32 cellular contexts compared by ENCODE assay signal in genomic region chr19:1705367-1705766, GRCh38. TPM values are rescaled to one million over a fixed set of nuclear protein-coding genes. Genes with fewer than 3 reads are reported as not detected.
A peak's percentile ranks its signal among the peaks of the same experiment; 100 is the strongest.
DNase-seq lines count a peak whose midpoint lies in the region; ATAC-seq, FAIRE-seq and TF ChIP-seq lines count a peak whose summit lies in the region.
"Had no signal": no experiment of that assay in that cellular context is flagged by ENCODE, and none has a peak within 500 bp of the region (broad histone marks: within the 10 kb centered on the region; RNA-seq: fewer than 3 reads in every experiment).

No MANE protein-coding gene starts in this region.

- CTCF ChIA-PET in HCT116 (lab: Charles Lee) = no interaction called here
- CTCF ChIA-PET in HEK293 (lab: Yijun Ruan, JAX) = no interaction called here
- CTCF ChIA-PET in K562 (lab: Yijun Ruan, JAX; ENCODE audit: low intra/inter-chr PET ratio) = interaction anchor here (0.7 kb wide), 1 partner anchor 15 kb away, joined by 3 read pairs; no protein-coding TSS in a partner anchor

- in situ Hi-C loops in K562 (cut with MboI) = no loop called here

- no peak overlapping the region for H3K27ac ChIP-seq in HCT116 (ENCODE audit: low read depth, low read length)
- no peak overlapping the region for H3K27ac ChIP-seq in HEK293 (ENCODE audit: extremely low read depth, low read depth, low read length)
- no peak overlapping the region for H3K27ac ChIP-seq in K562 (ENCODE audit: extremely low read depth, low read depth, low read length)
- H3K27ac ChIP-seq in tibial nerve = no peak overlapping the region
- H3K27ac ChIP-seq: BLaER1 had no signal

- peaks cover 4% of the 10 kb centered on the region for H3K9me3 Mint-ChIP-seq in osteocyte (ENCODE audit: unreplicated experiment)

- H3K4me3 ChIP-seq in HCT116 (replicated peaks in 1 of 2; ENCODE audit: low read depth in 1 of 2, low read length in 2 of 2) = no peak overlapping the region
- no peak overlapping the region for H3K4me3 ChIP-seq in HEK293 (ENCODE audit: low read depth, low read length)
- no peak overlapping the region for H3K4me3 ChIP-seq in K562
- no peak overlapping the region for H3K4me3 ChIP-seq in tibial nerve
- H3K4me3 ChIP-seq: BLaER1, GM12878 had no signal

- WGBS in K562 (ENCODE audit: insufficient coverage, low coverage, missing lambda C conversion rate) = 0% methylated on average over 1 of the region's 2 CpGs
- 81 to 89% methylated on average over 2 of the region's 2 CpGs for WGBS in tibial nerve, 2 donors

- no peak for TF ChIP-seq EP300 in K562 (IDR thresholded peaks at IDR 0.05; ENCODE audit: low read length)
- no peak for TF ChIP-seq EP300 in tibial nerve (IDR thresholded peaks at IDR 0.05)

- H3K27ac Mint-ChIP-seq in osteocyte (ENCODE audit: unreplicated experiment) = no peak overlapping the region
- H3K27ac Mint-ChIP-seq: CD14-positive monocyte; CD4-positive, alpha-beta memory T cell; CD4-positive, CD25-positive, alpha-beta regulatory T cell had no signal

- H4K20me1 ChIP-seq in HCT116 (ENCODE audit: insufficient read depth) (no peaks in the 10 kb centered on the region), K562 (replicated peaks; ENCODE audit: control insufficient read depth, insufficient read depth, low read length) (no peaks in the 10 kb centered on the region)
- H4K20me1 ChIP-seq: BLaER1 had no signal

- DNase-seq in HCT116 (ENCODE audit: low read depth, low spot score) (no peak), K562 (ENCODE audit: extremely low read depth in 1 of 4, low spot score in 3 of 4) (no peak), urothelium cell line (ENCODE audit: low spot score) (no peak), tibial nerve (ENCODE audit: low spot score in 2 of 2) (no peak), GM19240 (ENCODE audit: insufficient read length, low spot score) (no peak), osteocyte (ENCODE audit: extremely low spot score, unreplicated experiment) (no peak)
- DNase-seq: 8988T; ACHN; BE2C; C1 segment of cervical spinal cord; CD4-positive, alpha-beta memory T cell; CD4-positive, CD25-positive, alpha-beta regulatory T cell; CD8-positive, alpha-beta memory T cell; COR-L47; DMS 273 treated with DMSO at 0.1 percent for 48 hours; DMS153; DMS53; DMS79; DND-41; EL; GDM1 had no signal

- TF ChIP-seq CTCF in HCT116 (IDR thresholded peaks at IDR 0.05 in 2 of 3, conservative IDR thresholded peaks at IDR 0.05 in 1 of 3; ENCODE audit: borderline replicate concordance in 1 of 3, insufficient read depth in 1 of 3, low read depth in 2 of 3, low read length in 2 of 3) (no peak), HEK293 (tag by site-specific recombination; IDR thresholded peaks at IDR 0.05) (no peak), K562 (IDR thresholded peaks at IDR 0.05 in 2 of 3, conservative IDR thresholded peaks at IDR 0.05 in 1 of 3; ENCODE audit: insufficient read depth in 2 of 3, low read depth in 1 of 3, low read length in 3 of 3) (no peak), tibial nerve (IDR thresholded peaks at IDR 0.05) (no peak), osteocyte (IDR thresholded peaks at IDR 0.05) (no peak)

- H2AFZ ChIP-seq in HCT116 (ENCODE audit: low read depth, low read length, poor library complexity, severe bottlenecking) (no peak overlapping the region), K562 (ENCODE audit: low read depth, low read length) (no peak overlapping the region)

- TF ChIP-seq POLR2A in HCT116 (IDR thresholded peaks at IDR 0.05; ENCODE audit: borderline replicate concordance, extremely low read depth, insufficient read depth, insufficient read length) (no peak), K562 (conservative IDR thresholded peaks at IDR 0.05) (no peak), tibial nerve (IDR thresholded peaks at IDR 0.05) (no peak)

- ATAC-seq in HCT116 = no peak
- ATAC-seq in K562 = no peak
- ATAC-seq: GM12878 had no signal

- H3K4me1 Mint-ChIP-seq in osteocyte (ENCODE audit: unreplicated experiment) = no peaks in the 10 kb centered on the region
- H3K4me1 Mint-ChIP-seq: CD14-positive monocyte had no signal

- H3K4me3 Mint-ChIP-seq in osteocyte (ENCODE audit: unreplicated experiment) = no peak overlapping the region
- H3K4me3 Mint-ChIP-seq: CD14-positive monocyte; CD4-positive, alpha-beta memory T cell; CD4-positive, CD25-positive, alpha-beta regulatory T cell; CD8-positive, alpha-beta memory T cell had no signal

- RAD21 ChIA-PET in HCT116 (lab: Charles Lee; ENCODE audit: low non-redundant PET in 1 of 2, low total read pairs in 2 of 2, uncharacterized antibody in 2 of 2, unreplicated experiment in 2 of 2) = no interaction called here

- no peaks in the 10 kb centered on the region for H3K27me3 ChIP-seq in HCT116 (ENCODE audit: insufficient read depth, low read length)
- peaks cover 24 to 39% of the 10 kb centered on the region in 2 experiments for H3K27me3 ChIP-seq in K562 (ENCODE audit: control insufficient read depth in 2 of 2, insufficient read depth in 2 of 2, low read length in 2 of 2)
- peaks cover 3 to 42% of the 10 kb centered on the region in 2 donors for H3K27me3 ChIP-seq in tibial nerve
- H3K27me3 ChIP-seq: BLaER1 had no signal

- peaks cover 30% of the 10 kb centered on the region for H3K27me3 Mint-ChIP-seq in osteocyte (ENCODE audit: unreplicated experiment)

- TSS peak; percentile 36 for BruUV-seq in HCT116 (replicated peaks; lab: Mats Ljungman, UMichigan)
- BruUV-seq in K562 (replicated peaks; lab: Mats Ljungman, UMichigan) = no TSS peak

- H3K9me3 ChIP-seq in HCT116 (ENCODE audit: control insufficient read depth in 1 of 2, insufficient read depth in 1 of 2, low read depth in 1 of 2, low read length in 2 of 2) (no peaks in the 10 kb centered on the region), HEK293 (ENCODE audit: control insufficient read depth, insufficient read depth, low read depth, low read length) (no peaks in the 10 kb centered on the region), K562 (replicated peaks; ENCODE audit: control insufficient read depth, insufficient read depth, low read depth, low read length) (peaks cover 3% of the 10 kb centered on the region; the same call in 1 of the 2 replicates), tibial nerve (peaks cover 0 to 15% (median 0%) of the 10 kb centered on the region in 4 donors)
- H3K9me3 ChIP-seq: BE2C had no signal

- H3K9me1 ChIP-seq in K562 (ENCODE audit: control insufficient read depth, insufficient read depth, low read length) = no peaks in the 10 kb centered on the region

- H3K4me2 ChIP-seq in HCT116 (ENCODE audit: low read length) (no peak overlapping the region), K562 (ENCODE audit: insufficient read depth, low read length) (no peak overlapping the region)
- H3K4me2 ChIP-seq: BLaER1 had no signal

- no peaks in the 10 kb centered on the region for H3K36me3 ChIP-seq in HCT116 (ENCODE audit: control insufficient read depth in 1 of 2, insufficient read depth in 2 of 2, low read length in 2 of 2)
- no peaks in the 10 kb centered on the region for H3K36me3 ChIP-seq in HEK293 (ENCODE audit: control insufficient read depth in 2 of 2, insufficient read depth in 1 of 2, low read length in 2 of 2)
- H3K36me3 ChIP-seq in K562 (ENCODE audit: control insufficient read depth, insufficient read depth, low read length) = no peaks in the 10 kb centered on the region
- no peaks in the 10 kb centered on the region for H3K36me3 ChIP-seq in tibial nerve
- H3K36me3 ChIP-seq: BE2C, BLaER1 had no signal

- FAIRE-seq in K562 (lab: Jason Lieb, UNC) = no peak
- FAIRE-seq in urothelium cell line (lab: Jason Lieb, UNC) = peak; percentile 20
- FAIRE-seq: A204.1, GM12878, GM12892, GM18507 had no signal

- intact Hi-C loops in HCT116 (cut with micrococcal nuclease) (no loop called here), K562 (cut with micrococcal nuclease) (no loop called here)

- POLR2A ChIA-PET in HCT116 (lab: Charles Lee) (no interaction called here), HEK293 (lab: Yijun Ruan, JAX) (no interaction called here), K562 (lab: Yijun Ruan, JAX) (no interaction called here)

- TF ChIP-seq RAD21 in HCT116 (IDR thresholded peaks at IDR 0.05; ENCODE audit: low read depth) = no peak
- TF ChIP-seq RAD21 in K562 (CRISPR knock-in tag; conservative IDR thresholded peaks at IDR 0.05 in 1 of 2, IDR thresholded peaks at IDR 0.05 in 1 of 2) = no peak

- H3K4me1 ChIP-seq in HCT116 (ENCODE audit: control insufficient read depth in 1 of 2, insufficient read depth in 2 of 2, low read length in 2 of 2) = no peaks in the 10 kb centered on the region
- no peaks in the 10 kb centered on the region for H3K4me1 ChIP-seq in HEK293 (ENCODE audit: control insufficient read depth, insufficient read depth, low read length)
- H3K4me1 ChIP-seq in K562 (replicated peaks in 1 of 2; ENCODE audit: control insufficient read depth in 2 of 2, insufficient read depth in 2 of 2, low read length in 2 of 2) = peaks cover 0 to 13% of the 10 kb centered on the region in 2 experiments; a peak in 1 of 5 replicates
- no peaks in the 10 kb centered on the region for H3K4me1 ChIP-seq in tibial nerve
- H3K4me1 ChIP-seq: BE2C had no signal

- H3K9ac ChIP-seq in HCT116 (ENCODE audit: low read length) = no peak overlapping the region
- H3K9ac ChIP-seq in K562 (ENCODE audit: insufficient read depth in 1 of 2, low read depth in 2 of 2, low read length in 2 of 2) = no peak overlapping the region
- H3K9ac ChIP-seq: BLaER1 had no signal

- H3K79me2 ChIP-seq in HCT116 (ENCODE audit: insufficient read depth, low read length) (no peaks in the 10 kb centered on the region), K562 (ENCODE audit: control insufficient read depth, insufficient read depth, low read length) (no peaks in the 10 kb centered on the region)

- H3K36me3 Mint-ChIP-seq in osteocyte (ENCODE audit: unreplicated experiment) = no peaks in the 10 kb centered on the region
- H3K36me3 Mint-ChIP-seq: CD14-positive monocyte; CD4-positive, alpha-beta memory T cell had no signal

- H3K9me2 ChIP-seq in HCT116 (ENCODE audit: insufficient read depth) = no peaks in the 10 kb centered on the region

RNA-seq across cellular contexts. Expression of gene ONECUT3, which starts 47.9 kb away (rescaled TPM):
- total RNA-seq in HCT116 (2021; ENCODE audit: unreplicated experiment) = 22.1 TPM
- polyA plus RNA-seq in HCT116 (2012) = 9.0 and 9.6 TPM in 2 replicates
- 0.12 TPM in 1 of 2 replicates, not detected in the other for total RNA-seq in K562 (2011; cell fraction: chromatin; rRNA removed; ENCODE audit: low replicate concordance)
- not detected in 2 replicates for total RNA-seq in K562 (2011; cell fraction: nucleolus; rRNA removed)
- total RNA-seq in K562 (2011; cell fraction: nucleoplasm; rRNA removed) = 0.08 TPM in 1 of 2 replicates, not detected in the other
- total RNA-seq in K562 (2014; rRNA removed) = not detected in 2 replicates
- total RNA-seq in K562 (2014; rRNA removed; fragmentation: Illumina TruSeq; extraction: Trizol) = not detected in 2 replicates
- total RNA-seq in K562 (2015; rRNA removed; fragmentation: Illumina TruSeq; extraction: Trizol) = not detected in 2 replicates
- total RNA-seq in K562 (2021) = not detected in 2 replicates
- 0.01 TPM in 1 of 2 replicates, not detected in the other for polyA plus RNA-seq in K562 (2011; rRNA removed)
- polyA plus RNA-seq in K562 (2011; cell fraction: cytosol; rRNA removed) = 0.01 and 0.04 TPM in 2 replicates
- 0.06 and 0.14 TPM in 2 replicates for polyA plus RNA-seq in K562 (2011; cell fraction: nucleus; rRNA removed)
- polyA plus RNA-seq in K562 (2012) = 0.01 and 0.07 TPM in 2 replicates
- not detected in 2 replicates for polyA plus RNA-seq in K562 (2014; fragmentation: Illumina TruSeq; extraction: Trizol)
- polyA plus RNA-seq in K562 (2014; fragmentation: Nextera tagmentation; extraction: Ambion mirVana) = not detected
- polyA plus RNA-seq in K562 (2014; rRNA removed) = not detected in 2 replicates
- polyA minus RNA-seq in K562 (2011; rRNA and poly(A)+ RNA removed) = 0.03 TPM in 1 of 2 replicates, not detected in the other
- not detected in 2 replicates for polyA minus RNA-seq in K562 (2011; cell fraction: cytosol; rRNA and poly(A)+ RNA removed)
- polyA minus RNA-seq in K562 (2011; cell fraction: nucleus; rRNA and poly(A)+ RNA removed) = not detected in 2 replicates
- not detected for total RNA-seq in tibial nerve
- not detected in 2 replicates for total RNA-seq in osteocyte
- total RNA-seq: A673; CD4-positive, alpha-beta memory T cell; CD4-positive, CD25-positive, alpha-beta regulatory T cell; CD8-positive, alpha-beta memory T cell; Daoy; G401; GM12878 had no signal
- polyA plus RNA-seq: AG04450; CD14-positive monocyte; CD4-positive, alpha-beta memory T cell; CD4-positive, CD25-positive, alpha-beta regulatory T cell; CD8-positive, alpha-beta memory T cell; GM12878 had no signal

RNA-seq across cellular contexts. Expression of gene TCF3, which starts 53.0 kb away (rescaled TPM):
- 208 TPM for total RNA-seq in HCT116 (2021; ENCODE audit: unreplicated experiment)
- 151 and 165 TPM in 2 replicates for polyA plus RNA-seq in HCT116 (2012)
- 46.3 and 93.5 TPM in 2 replicates for total RNA-seq in K562 (2011; cell fraction: chromatin; rRNA removed; ENCODE audit: low replicate concordance)
- 72.8 and 74.5 TPM in 2 replicates for total RNA-seq in K562 (2011; cell fraction: nucleolus; rRNA removed)
- total RNA-seq in K562 (2011; cell fraction: nucleoplasm; rRNA removed) = 46.6 and 55.9 TPM in 2 replicates
- 201 and 273 TPM in 2 replicates for total RNA-seq in K562 (2014; rRNA removed)
- total RNA-seq in K562 (2014; rRNA removed; fragmentation: Illumina TruSeq; extraction: Trizol) = 34.6 and 36.1 TPM in 2 replicates
- total RNA-seq in K562 (2015; rRNA removed; fragmentation: Illumina TruSeq; extraction: Trizol) = 84.0 and 96.5 TPM in 2 replicates
- 229 and 259 TPM in 2 replicates for total RNA-seq in K562 (2021)
- polyA plus RNA-seq in K562 (2011; rRNA removed) = 61.7 and 62.0 TPM in 2 replicates
- polyA plus RNA-seq in K562 (2011; cell fraction: cytosol; rRNA removed) = 76.1 and 277 TPM in 2 replicates
- polyA plus RNA-seq in K562 (2011; cell fraction: nucleus; rRNA removed) = 97.7 and 198 TPM in 2 replicates
- polyA plus RNA-seq in K562 (2012) = 117 and 145 TPM in 2 replicates
- 84.9 and 128 TPM in 2 replicates for polyA plus RNA-seq in K562 (2014; fragmentation: Illumina TruSeq; extraction: Trizol)
- polyA plus RNA-seq in K562 (2014; fragmentation: Nextera tagmentation; extraction: Ambion mirVana) = 1 to 10 TPM; 5.6 to 5.7 TPM
- polyA plus RNA-seq in K562 (2014; rRNA removed) = 171 and 173 TPM in 2 replicates
- 17.3 and 29.0 TPM in 2 replicates for polyA minus RNA-seq in K562 (2011; rRNA and poly(A)+ RNA removed)
- polyA minus RNA-seq in K562 (2011; cell fraction: cytosol; rRNA and poly(A)+ RNA removed) = 92.9 and 128 TPM in 2 replicates
- polyA minus RNA-seq in K562 (2011; cell fraction: nucleus; rRNA and poly(A)+ RNA removed) = 30.5 and 31.8 TPM in 2 replicates
- 100 to 1,000 TPM in 1 of 4 donors, 10 to 100 TPM in 3; 23.4 to 299 (median 37.3) TPM for total RNA-seq in tibial nerve
- total RNA-seq in osteocyte = 180 and 189 TPM in 2 replicates

Comparison
In these comparisons a context has a peak if more than half of its experiments do, and no peak if none do; other contexts are left out.
1. RNA of gene ONECUT3, which starts 47.9 kb away (total RNA-seq): 22.1 TPM in HCT116 (single experiment); 0.08 to 0.12 TPM in K562, not detected in tibial nerve and not detected in osteocyte; every median in the first group is over 10 times any median in the second.